Comparison of ENCODE assay signal across 8 cellular contexts in genomic region chr5:35478856-35479682, GRCh38.
DNase-seq lines count a peak whose midpoint lies in the region; ATAC-seq, FAIRE-seq and TF ChIP-seq lines count a peak whose summit lies in the region.

No MANE protein-coding gene starts in this region.

- H3K9me3 ChIP-seq in esophagus (ENCODE audit: control insufficient read depth in 2 of 2, insufficient read depth in 1 of 2, low read depth in 1 of 2, low read length in 1 of 2) = no peaks in the 10 kb centered on the region
- no peaks in the 10 kb centered on the region for H3K9me3 ChIP-seq in pancreas

- H3K27me3 ChIP-seq in esophagus (ENCODE audit: control insufficient read depth in 1 of 2, insufficient read depth in 2 of 2, low read length in 2 of 2) (no peaks in the 10 kb centered on the region), pancreas (no peaks in the 10 kb centered on the region)

- WGBS in esophagus, 2 donors = 55 to 63% methylated on average over 5 of the region's 5 CpGs
- 15 to 23% methylated on average over 5 of the region's 5 CpGs for WGBS in pancreas, 2 donors

- ATAC-seq in HG02759 (IDR thresholded peaks at IDR 0.05; ENCODE audit: unreplicated experiment) (peak; percentile 57), pancreas (peak; percentile 80 to 95 (median 93))

- peak; percentile 23 for FAIRE-seq in pancreas (lab: Jason Lieb, UNC)

- no peaks in the 10 kb centered on the region for H3K4me1 ChIP-seq in esophagus (ENCODE audit: control insufficient read depth in 2 of 2, insufficient read depth in 2 of 2, low read length in 1 of 2)
- H3K4me1 ChIP-seq in pancreas = peaks cover 0 to 19% (median 13%) of the 10 kb centered on the region in 3 donors

- H3K36me3 ChIP-seq in esophagus (ENCODE audit: control insufficient read depth in 2 of 2, insufficient read depth in 2 of 2, low read length in 1 of 2) (no peaks in the 10 kb centered on the region), pancreas (no peaks in the 10 kb centered on the region)

- intact Hi-C loops in pancreas (cut with DNase I) = no loop called here
- intact Hi-C loops in posterior cingulate gyrus (cut with DNase I) = no loop called here

- TF ChIP-seq CTCF in pancreas (IDR thresholded peaks at IDR 0.05) = no peak

- H3K27ac ChIP-seq in esophagus (ENCODE audit: low read depth in 2 of 2, low read length in 1 of 2) = peak overlapping the region; percentile 29 to 42
- peak overlapping the region; percentile 32 to 90 (median 61) for H3K27ac ChIP-seq in pancreas

- DNase-seq in Daoy (ENCODE audit: low read depth) (peak; percentile 2), SIG-M5 treated with dmso at 0.1 percent for 504 hours (lab: John Stamatoyannopoulos, UW; ENCODE audit: unreplicated experiment) (peak; percentile 84), pancreas (no peak), NCI-H510A treated with DMSO at 0.1 percent for 48 hours (lab: John Stamatoyannopoulos, UW) (no peak), posterior cingulate gyrus (no peak)
- DNase-seq in stimulated activated CD4-positive, alpha-beta T cell treated with anti-CD3 and anti-CD28 coated beads, Interleukin-4, amount 100 ng/mL, for 4 hours = no peak

- peak overlapping the region in 1 of 2 donors; percentile 4 for H3K4me3 ChIP-seq in esophagus (ENCODE audit: low read depth in 1 of 2, low read length in 2 of 2)
- H3K4me3 ChIP-seq in pancreas = peak overlapping the region in 2 of 4 donors; percentile 19 to 32

Comparison
In these comparisons a context has a peak if more than half of its experiments do, and no peak if none do; other contexts are left out.
1. DNase-seq: peak in Daoy (single experiment) and SIG-M5 treated with dmso at 0.1 percent for 504 hours (single experiment); none in pancreas (0 of 6), stimulated activated CD4-positive, alpha-beta T cell treated with anti-CD3 and anti-CD28 coated beads, Interleukin-4, amount 100 ng/mL, for 4 hours (0 of 2), NCI-H510A treated with DMSO at 0.1 percent for 48 hours (single experiment) and posterior cingulate gyrus (0 of 10).